ENCODE assay signal across 12 cellular contexts in genomic region chr2:136029149-136029548, GRCh38. TPM values are rescaled to one million over a fixed set of nuclear protein-coding genes. Genes with fewer than 3 reads are reported as not detected.
DNase-seq lines count a peak whose midpoint lies in the region; ATAC-seq and TF ChIP-seq lines count a peak whose summit lies in the region.
"Had no signal": no experiment of that assay in that cellular context is flagged by ENCODE, and none has a peak within 500 bp of the region (broad histone marks: within the 10 kb centered on the region; RNA-seq: fewer than 3 reads in every experiment).

No MANE protein-coding gene starts in this region.

- peak; percentile 81 for ATAC-seq in GM18508 (IDR thresholded peaks at IDR 0.05; ENCODE audit: insufficient read depth, unreplicated experiment)
- peak; percentile 84 for ATAC-seq in GM21390 (IDR thresholded peaks at IDR 0.05; ENCODE audit: unreplicated experiment)
- ATAC-seq in HG02943 (IDR thresholded peaks at IDR 0.05; ENCODE audit: low read depth, unreplicated experiment) = peak; percentile 79
- ATAC-seq in HG03520 (IDR thresholded peaks at IDR 0.05; ENCODE audit: unreplicated experiment) = peak; percentile 59
- ATAC-seq: PC-3 had no signal

- no peak for TF ChIP-seq CTCF in lower leg skin (IDR thresholded peaks at IDR 0.05)

- TF ChIP-seq POLR2A in lower leg skin (IDR thresholded peaks at IDR 0.05) = no peak

- no peak overlapping the region for H3K4me3 ChIP-seq in lower leg skin (ENCODE audit: low read depth, poor library complexity, severe bottlenecking)
- H3K4me3 ChIP-seq: ovary had no signal

- DNase-seq in NOMO-1 (lab: John Stamatoyannopoulos, UW; ENCODE audit: unreplicated experiment in 2 of 2) (no peak), lower leg skin (ENCODE audit: low spot score in 2 of 2) (no peak), NAMALWA (ENCODE audit: low spot score) (no peak)
- no peak for DNase-seq in NK-92 treated with Interleukin-12 subunit alpha and Interleukin-12 subunit beta, amount 100 ng/mL, for 24 hours (lab: John Stamatoyannopoulos, UW)
- DNase-seq: activated CD4-positive, alpha-beta memory T cell treated with anti-CD3 and anti-CD28 coated beads, Interleukin-2, amount 10 ng/mL, durations not matched to agents 7 days and 5 days; activated naive CD4-positive, alpha-beta T cell; ovary; PC-3 had no signal

- WGBS in lower leg skin, 2 donors = 93 to 95% methylated on average over 6 of the region's 6 CpGs

- intact Hi-C loops in lower leg skin (cut with DNase I; ENCODE audit: low total_unique reads) = no loop called here

RNA-seq across cellular contexts. Expression of gene DARS1, which starts 43.7 kb away (rescaled TPM):
- total RNA-seq in lower leg skin = 10 to 100 TPM; 58.7 to 73.6 (median 65.7) TPM
